8 cellular contexts compared by ENCODE assay signal in genomic region chr15:50003786-50004334, GRCh38.
DNase-seq lines count a peak whose midpoint lies in the region; ATAC-seq and TF ChIP-seq lines count a peak whose summit lies in the region.

No MANE protein-coding gene starts in this region.

- H3K27me3 Mint-ChIP-seq in activated T-helper 1 cell treated with anti-CD3 and anti-CD28 coated beads, Interleukin-12 subunit alpha, Interleukin-12 subunit beta, Interleukin-2, Interleukin-4 antibody, amounts not matched to agents 30 ng/mL and 10 ng/mL and 1 ng/mL, durations not matched to agents 14 hours and 24 hours and 36 hours (ENCODE audit: insufficient read depth) = no peaks in the 10 kb centered on the region

- peaks cover 45% of the 10 kb centered on the region for H3K36me3 Mint-ChIP-seq in activated T-helper 1 cell treated with anti-CD3 and anti-CD28 coated beads, Interleukin-12 subunit alpha, Interleukin-12 subunit beta, Interleukin-2, Interleukin-4 antibody, amounts not matched to agents 30 ng/mL and 10 ng/mL and 1 ng/mL, durations not matched to agents 14 hours and 24 hours and 36 hours (ENCODE audit: low read depth)

- H3K27me3 ChIP-seq in Peyer's patch (no peaks in the 10 kb centered on the region), testis (no peaks in the 10 kb centered on the region)

- H3K27ac ChIP-seq in Peyer's patch = no peak overlapping the region
- no peak overlapping the region for H3K27ac ChIP-seq in testis

- TF ChIP-seq POLR2A in Peyer's patch (IDR thresholded peaks at IDR 0.05) (no peak), testis (IDR thresholded peaks at IDR 0.05) (no peak)

- H3K9me3 Mint-ChIP-seq in activated T-helper 1 cell treated with anti-CD3 and anti-CD28 coated beads, Interleukin-12 subunit alpha, Interleukin-12 subunit beta, Interleukin-2, Interleukin-4 antibody, amounts not matched to agents 30 ng/mL and 10 ng/mL and 1 ng/mL, durations not matched to agents 14 hours and 24 hours and 36 hours = no peaks in the 10 kb centered on the region

- H3K4me1 ChIP-seq in Peyer's patch (peaks cover 0 to 4% (median 0%) of the 10 kb centered on the region in 4 donors), testis (peaks cover 9% of the 10 kb centered on the region)

- TF ChIP-seq CTCF in Peyer's patch (IDR thresholded peaks at IDR 0.05) (peak in 5 of 6 experiments; percentile 16 to 72 (median 67)), testis (IDR thresholded peaks at IDR 0.05) (peak; percentile 51 to 63 (median 55))

- WGBS in testis, 2 donors = 57 to 75% methylated on average over 13 of the region's 13 CpGs

- peak; percentile 98 for ATAC-seq in GM21717 (IDR thresholded peaks at IDR 0.05; ENCODE audit: unreplicated experiment)

- H3K4me3 ChIP-seq in Peyer's patch (no peak overlapping the region), testis (no peak overlapping the region)

- H3K4me3 Mint-ChIP-seq in activated T-helper 1 cell treated with anti-CD3 and anti-CD28 coated beads, Interleukin-12 subunit alpha, Interleukin-12 subunit beta, Interleukin-2, Interleukin-4 antibody, amounts not matched to agents 30 ng/mL and 10 ng/mL and 1 ng/mL, durations not matched to agents 14 hours and 24 hours and 36 hours = no peak overlapping the region

- H3K27ac Mint-ChIP-seq in activated T-helper 1 cell treated with anti-CD3 and anti-CD28 coated beads, Interleukin-12 subunit alpha, Interleukin-12 subunit beta, Interleukin-2, Interleukin-4 antibody, amounts not matched to agents 30 ng/mL and 10 ng/mL and 1 ng/mL, durations not matched to agents 14 hours and 24 hours and 36 hours = peak overlapping the region; percentile 40

- H3K4me1 Mint-ChIP-seq in activated T-helper 1 cell treated with anti-CD3 and anti-CD28 coated beads, Interleukin-12 subunit alpha, Interleukin-12 subunit beta, Interleukin-2, Interleukin-4 antibody, amounts not matched to agents 30 ng/mL and 10 ng/mL and 1 ng/mL, durations not matched to agents 14 hours and 24 hours and 36 hours (ENCODE audit: low read depth) = peaks cover 15% of the 10 kb centered on the region

- DNase-seq in DMS53 (lab: John Stamatoyannopoulos, UW) (peak; percentile 88), HuH-7.5 (ENCODE audit: low spot score) (peak; percentile 58), Peyer's patch (peak; percentile 65 to 90 (median 86)), foreskin melanocyte (peak; percentile 90), non-pigmented ciliary epithelial cell (ENCODE audit: low read depth) (peak; percentile 56), testis (peak; percentile 87)
- DNase-seq in activated T-helper 1 cell treated with anti-CD3 and anti-CD28 coated beads, Interleukin-12 subunit alpha, Interleukin-12 subunit beta, Interleukin-2, Interleukin-4 antibody, amounts not matched to agents 30 ng/mL and 10 ng/mL and 1 ng/mL, durations not matched to agents 14 hours and 24 hours and 36 hours (ENCODE audit: low spot score) = peak; percentile 59

- no peaks in the 10 kb centered on the region for H3K9me3 ChIP-seq in Peyer's patch
- H3K9me3 ChIP-seq in testis = no peaks in the 10 kb centered on the region

- H3K36me3 ChIP-seq in Peyer's patch (no peaks in the 10 kb centered on the region), testis (ENCODE audit: low read depth, missing control alignments) (no peaks in the 10 kb centered on the region)

- intact Hi-C loops in activated T-helper 1 cell treated with anti-CD3 and anti-CD28 coated beads, Interleukin-12 subunit alpha, Interleukin-12 subunit beta, Interleukin-2, Interleukin-4 antibody, amounts not matched to agents 30 ng/mL and 10 ng/mL and 1 ng/mL, durations not matched to agents 14 hours and 24 hours and 36 hours (cut with micrococcal nuclease) = loop anchor here (5.0 to 10.0 kb wide), 2 partner anchors 51 to 767 kb away; no protein-coding TSS in a partner anchor
- intact Hi-C loops in testis (cut with DNase I; ENCODE audit: low total_unique reads) = no loop called here
